10 cellular contexts compared by ENCODE assay signal in genomic region chr12:125340791-125341190, GRCh38.
DNase-seq lines count a peak whose midpoint lies in the region; ATAC-seq and TF ChIP-seq lines count a peak whose summit lies in the region.
"Had no signal": no experiment of that assay in that cellular context is flagged by ENCODE, and none has a peak within 500 bp of the region (broad histone marks: within the 10 kb centered on the region; RNA-seq: fewer than 3 reads in every experiment).

No MANE protein-coding gene starts in this region.

- H3K9me3 ChIP-seq in adipocyte (ENCODE audit: control insufficient read depth, low read length), result no peaks in the 10 kb centered on the region
- peaks cover 0 to 3% (median 0%) of the 10 kb centered on the region in 5 donors for H3K9me3 ChIP-seq in subcutaneous abdominal adipose tissue (ENCODE audit: control insufficient read depth in 5 of 5, low read length in 5 of 5)

- H3K9ac ChIP-seq in adipocyte (ENCODE audit: low read length) (no peak overlapping the region), subcutaneous abdominal adipose tissue (ENCODE audit: low read length in 5 of 5) (peak overlapping the region in 1 of 5 donors; percentile 14)

- H3K27me3 ChIP-seq in adipocyte (replicated peaks; ENCODE audit: control insufficient read depth, insufficient read depth, low read length) (peaks cover 2% of the 10 kb centered on the region), subcutaneous abdominal adipose tissue (ENCODE audit: control insufficient read depth in 5 of 5, insufficient read depth in 4 of 5, low read length in 5 of 5) (peaks cover 0 to 3% (median 0%) of the 10 kb centered on the region in 5 donors)

- DNase-seq in HK-2 (ENCODE audit: unreplicated experiment) (peak; percentile 6), adipocyte (ENCODE audit: low read depth) (peak; percentile 92), left cardiac atrium (peak; percentile 28), GM20000 (ENCODE audit: low spot score) (no peak)
- DNase-seq: activated CD4-positive, alpha-beta T cell treated with anti-CD3 and anti-CD28 coated beads, Interleukin-2, amount 10 ng/mL, durations not matched to agents 7 days and 5 days; stimulated activated naive B cell treated with anti-CD40 and anti-IgM and Interleukin-4, amounts not matched to agents 10 μg/mL and 1 μg/mL and 100 μg/mL, for 72 hours had no signal

- no peak for TF ChIP-seq CTCF in GM20000 (IDR thresholded peaks at IDR 0.05; ENCODE audit: extremely low read depth, missing control alignments)

- no peaks in the 10 kb centered on the region for H3K36me3 ChIP-seq in adipocyte (ENCODE audit: control insufficient read depth, insufficient read depth, low read length, severe bottlenecking)
- no peaks in the 10 kb centered on the region for H3K36me3 ChIP-seq in subcutaneous abdominal adipose tissue (ENCODE audit: control insufficient read depth in 5 of 5, insufficient read depth in 5 of 5, low read length in 5 of 5)

- H3K4me3 ChIP-seq in adipocyte (ENCODE audit: low read length) (no peak overlapping the region), subcutaneous abdominal adipose tissue (ENCODE audit: low read depth in 1 of 5, low read length in 5 of 5) (no peak overlapping the region)

- intact Hi-C loops in left cardiac atrium (cut with DNase I), result no loop called here

- H3K27ac ChIP-seq in subcutaneous abdominal adipose tissue (ENCODE audit: low read depth, low read length), result peak overlapping the region; percentile 5

- ATAC-seq in left cardiac atrium, result peak; percentile 68 to 92
- ATAC-seq in GM18858 (IDR thresholded peaks at IDR 0.05; ENCODE audit: unreplicated experiment), result no peak
- ATAC-seq in HG03520 (IDR thresholded peaks at IDR 0.05; ENCODE audit: unreplicated experiment), result no peak
- ATAC-seq: esophagus mucosa; stimulated activated naive B cell treated with anti-CD40 and anti-IgM and Interleukin-4, amounts not matched to agents 10 μg/mL and 1 μg/mL and 100 μg/mL, for 72 hours had no signal

- H3K4me1 ChIP-seq in adipocyte (ENCODE audit: control insufficient read depth, insufficient read depth, low read length) (no peaks in the 10 kb centered on the region), subcutaneous abdominal adipose tissue (ENCODE audit: control insufficient read depth in 5 of 5, insufficient read depth in 5 of 5, low read length in 5 of 5) (peaks cover 0 to 25% (median 8%) of the 10 kb centered on the region in 5 donors)

Comparison
In these comparisons a context has a peak if more than half of its experiments do, and no peak if none do; other contexts are left out.
1. ATAC-seq: peak in left cardiac atrium (2 of 2); none in GM18858 (single experiment) and HG03520 (single experiment).